ENCODE assay signal across 1 cellular context in the genomic region with DNA sequence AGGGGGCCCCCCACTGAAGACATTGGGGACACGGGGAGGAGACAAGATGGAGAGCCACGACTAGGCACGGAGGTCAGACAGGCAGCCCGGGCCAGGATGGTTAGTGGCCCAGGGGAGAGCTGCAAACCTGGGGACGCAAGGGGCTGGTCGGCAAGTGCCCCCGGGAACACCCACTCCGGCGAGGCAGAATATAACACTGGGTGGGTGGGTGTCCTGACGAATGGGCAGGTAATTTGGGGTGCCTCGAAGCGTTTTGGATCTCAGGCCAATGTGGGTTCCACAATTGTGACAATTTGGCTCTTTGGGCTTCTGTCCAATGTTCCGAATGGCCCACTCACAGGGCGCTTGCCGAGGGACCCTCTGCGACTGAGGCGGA.
TF ChIP-seq lines count a peak whose summit lies in the region.

No MANE protein-coding gene starts in this region.

TF ChIP-seq in HepG2, 621 proteins besides CTCF, POLR2A, EP300 and RAD21 (continues in another document):
- TF ChIP-seq KMT2B (CRISPR knock-in tag; IDR thresholded peaks at IDR 0.05), result no peak
- no peak for TF ChIP-seq PHF20 (CRISPR knock-in tag; IDR thresholded peaks at IDR 0.05)
- 0 out of 2 replicates have a peak, but pooled peaks have one; percentile 2 for TF ChIP-seq ZNF510 (CRISPR knock-in tag; IDR thresholded peaks at IDR 0.05; ENCODE audit: low read depth)
- no peak for TF ChIP-seq BORCS8-MEF2B (CRISPR knock-in tag; IDR thresholded peaks at IDR 0.05)
- TF ChIP-seq TEAD3 (CRISPR knock-in tag; optimal IDR thresholded peaks at IDR 0.05; ENCODE audit: borderline replicate concordance), result no peak
- no peak for TF ChIP-seq ZNF121 (CRISPR knock-in tag; IDR thresholded peaks at IDR 0.05)
- TF ChIP-seq PATZ1 (CRISPR knock-in tag; IDR thresholded peaks at IDR 0.05), result no peak
- TF ChIP-seq PRDM10 (CRISPR knock-in tag; IDR thresholded peaks at IDR 0.05; ENCODE audit: low read depth), result no peak
- peak; percentile 6 for TF ChIP-seq RBM22 (optimal IDR thresholded peaks at IDR 0.05; ENCODE audit: low read length)
- no peak; the same call in 1 of the 2 replicates for TF ChIP-seq ZNF746 (CRISPR knock-in tag; IDR thresholded peaks at IDR 0.05)
- no peak; the same call in 1 of the 2 replicates for TF ChIP-seq REL (CRISPR knock-in tag; conservative IDR thresholded peaks at IDR 0.05)
- no peak for TF ChIP-seq GMEB2 (CRISPR knock-in tag; IDR thresholded peaks at IDR 0.05; ENCODE audit: low read depth)
- no peak for TF ChIP-seq ZKSCAN8 (CRISPR knock-in tag; IDR thresholded peaks at IDR 0.05; ENCODE audit: borderline replicate concordance)
- TF ChIP-seq KLF11 (CRISPR knock-in tag; IDR thresholded peaks at IDR 0.05), result no peak
- TF ChIP-seq GZF1 (CRISPR knock-in tag; IDR thresholded peaks at IDR 0.05), result no peak; the same call in 1 of the 2 replicates
- TF ChIP-seq KLF16 (CRISPR knock-in tag; IDR thresholded peaks at IDR 0.05), result no peak
- TF ChIP-seq, protein P1, sequence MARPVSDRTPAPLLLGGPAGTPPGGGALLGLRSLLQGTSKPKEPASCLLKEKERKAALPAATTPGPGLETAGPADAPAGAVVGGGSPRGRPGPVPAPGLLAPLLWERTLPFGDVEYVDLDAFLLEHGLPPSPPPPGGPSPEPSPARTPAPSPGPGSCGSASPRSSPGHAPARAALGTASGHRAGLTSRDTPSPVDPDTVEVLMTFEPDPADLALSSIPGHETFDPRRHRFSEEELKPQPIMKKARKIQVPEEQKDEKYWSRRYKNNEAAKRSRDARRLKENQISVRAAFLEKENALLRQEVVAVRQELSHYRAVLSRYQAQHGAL (CRISPR knock-in tag; IDR thresholded peaks at IDR 0.05; ENCODE audit: not compliant biosample characterization), result peak; percentile 19
- 0 out of 2 replicates have a peak, but pooled peaks have one; percentile 50 for TF ChIP-seq XBP1 (CRISPR knock-in tag; IDR thresholded peaks at IDR 0.05)
- TF ChIP-seq DR1 (CRISPR knock-in tag; IDR thresholded peaks at IDR 0.05), result no peak
- no peak for TF ChIP-seq HNRNPK (IDR thresholded peaks at IDR 0.05; ENCODE audit: low read depth, low read length, poor library complexity, severe bottlenecking)
- TF ChIP-seq AHR (CRISPR knock-in tag; IDR thresholded peaks at IDR 0.05), result no peak
- no peak for TF ChIP-seq NRL (CRISPR knock-in tag; IDR thresholded peaks at IDR 0.05; ENCODE audit: borderline replicate concordance)
- TF ChIP-seq ZNF777 (CRISPR knock-in tag; IDR thresholded peaks at IDR 0.05), result no peak
- no peak for TF ChIP-seq ZNF362 (CRISPR knock-in tag; IDR thresholded peaks at IDR 0.05; ENCODE audit: borderline replicate concordance)
- TF ChIP-seq ZBTB7A (CRISPR knock-in tag; IDR thresholded peaks at IDR 0.05), result no peak
- TF ChIP-seq ZNF839 (CRISPR knock-in tag; IDR thresholded peaks at IDR 0.05; ENCODE audit: borderline replicate concordance), result no peak
- no peak for TF ChIP-seq POGZ (CRISPR knock-in tag; IDR thresholded peaks at IDR 0.05)
- TF ChIP-seq ZMAT5 (CRISPR knock-in tag; IDR thresholded peaks at IDR 0.05; ENCODE audit: borderline replicate concordance, low read depth), result 0 out of 2 replicates have a peak, but pooled peaks have one; percentile 60
- TF ChIP-seq ELF4 (CRISPR knock-in tag; IDR thresholded peaks at IDR 0.05; ENCODE audit: borderline replicate concordance), result no peak
- TF ChIP-seq ZNF354B (CRISPR knock-in tag; IDR thresholded peaks at IDR 0.05), result no peak
- no peak for TF ChIP-seq PHF21A (CRISPR knock-in tag; IDR thresholded peaks at IDR 0.05)
- TF ChIP-seq GRHL1 (CRISPR knock-in tag; conservative IDR thresholded peaks at IDR 0.05), result no peak
- peak; percentile 3; the same call in 1 of the 2 replicates for TF ChIP-seq SKIL (CRISPR knock-in tag; IDR thresholded peaks at IDR 0.05; ENCODE audit: borderline replicate concordance)
- peak; percentile 75 for TF ChIP-seq SRSF4 (IDR thresholded peaks at IDR 0.05; ENCODE audit: low read depth, low read length, poor library complexity, severe bottlenecking)
- no peak for TF ChIP-seq NCOA2 (CRISPR knock-in tag; IDR thresholded peaks at IDR 0.05)
- no peak for TF ChIP-seq STAG1 (CRISPR knock-in tag; IDR thresholded peaks at IDR 0.05)
- TF ChIP-seq, protein P2, sequence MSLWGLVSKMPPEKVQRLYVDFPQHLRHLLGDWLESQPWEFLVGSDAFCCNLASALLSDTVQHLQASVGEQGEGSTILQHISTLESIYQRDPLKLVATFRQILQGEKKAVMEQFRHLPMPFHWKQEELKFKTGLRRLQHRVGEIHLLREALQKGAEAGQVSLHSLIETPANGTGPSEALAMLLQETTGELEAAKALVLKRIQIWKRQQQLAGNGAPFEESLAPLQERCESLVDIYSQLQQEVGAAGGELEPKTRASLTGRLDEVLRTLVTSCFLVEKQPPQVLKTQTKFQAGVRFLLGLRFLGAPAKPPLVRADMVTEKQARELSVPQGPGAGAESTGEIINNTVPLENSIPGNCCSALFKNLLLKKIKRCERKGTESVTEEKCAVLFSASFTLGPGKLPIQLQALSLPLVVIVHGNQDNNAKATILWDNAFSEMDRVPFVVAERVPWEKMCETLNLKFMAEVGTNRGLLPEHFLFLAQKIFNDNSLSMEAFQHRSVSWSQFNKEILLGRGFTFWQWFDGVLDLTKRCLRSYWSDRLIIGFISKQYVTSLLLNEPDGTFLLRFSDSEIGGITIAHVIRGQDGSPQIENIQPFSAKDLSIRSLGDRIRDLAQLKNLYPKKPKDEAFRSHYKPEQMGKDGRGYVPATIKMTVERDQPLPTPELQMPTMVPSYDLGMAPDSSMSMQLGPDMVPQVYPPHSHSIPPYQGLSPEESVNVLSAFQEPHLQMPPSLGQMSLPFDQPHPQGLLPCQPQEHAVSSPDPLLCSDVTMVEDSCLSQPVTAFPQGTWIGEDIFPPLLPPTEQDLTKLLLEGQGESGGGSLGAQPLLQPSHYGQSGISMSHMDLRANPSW (CRISPR knock-in tag; IDR thresholded peaks at IDR 0.05; ENCODE audit: borderline replicate concordance), result no peak
- no peak for TF ChIP-seq ZNF891 (CRISPR knock-in tag; IDR thresholded peaks at IDR 0.05)
- TF ChIP-seq MEF2D (CRISPR knock-in tag; IDR thresholded peaks at IDR 0.05), result no peak
- TF ChIP-seq, protein P3, sequence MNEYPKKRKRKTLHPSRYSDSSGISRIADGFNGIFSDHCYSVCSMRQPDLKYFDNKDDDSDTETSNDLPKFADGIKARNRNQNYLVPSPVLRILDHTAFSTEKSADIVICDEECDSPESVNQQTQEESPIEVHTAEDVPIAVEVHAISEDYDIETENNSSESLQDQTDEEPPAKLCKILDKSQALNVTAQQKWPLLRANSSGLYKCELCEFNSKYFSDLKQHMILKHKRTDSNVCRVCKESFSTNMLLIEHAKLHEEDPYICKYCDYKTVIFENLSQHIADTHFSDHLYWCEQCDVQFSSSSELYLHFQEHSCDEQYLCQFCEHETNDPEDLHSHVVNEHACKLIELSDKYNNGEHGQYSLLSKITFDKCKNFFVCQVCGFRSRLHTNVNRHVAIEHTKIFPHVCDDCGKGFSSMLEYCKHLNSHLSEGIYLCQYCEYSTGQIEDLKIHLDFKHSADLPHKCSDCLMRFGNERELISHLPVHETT (CRISPR knock-in tag; conservative IDR thresholded peaks at IDR 0.05), result no peak
- TF ChIP-seq GFI1 (CRISPR knock-in tag; IDR thresholded peaks at IDR 0.05; ENCODE audit: borderline replicate concordance), result no peak
- no peak for TF ChIP-seq EEA1 (CRISPR knock-in tag; IDR thresholded peaks at IDR 0.05; ENCODE audit: borderline replicate concordance)
- 0 out of 2 replicates have a peak, but pooled peaks have one; percentile 23 for TF ChIP-seq ZFY (CRISPR knock-in tag; IDR thresholded peaks at IDR 0.05)
- no peak for TF ChIP-seq ZFP36 (IDR thresholded peaks at IDR 0.05; ENCODE audit: borderline replicate concordance, low read depth, low read length, partially characterized antibody)
